In genomic region chr2:82109418-82109817, GRCh38 we compare ENCODE assay signal across 34 cellular contexts.
"Had no signal": no experiment of that assay in that cellular context is flagged by ENCODE, and none has a peak within 500 bp of the region (broad histone marks: within the 10 kb centered on the region; RNA-seq: fewer than 3 reads in every experiment).

No MANE protein-coding gene starts in this region.

- H3K36me3 ChIP-seq: MG63 had no signal

- DNase-seq: Karpas-422, Kasumi-1, MG63, MM.1S, MV-4-11, NCI-H1048, NCI-H1092, NCI-H1092 treated with DMSO at 0.1 percent for 48 hours, NCI-H1105, NCI-H1105 treated with DMSO at 0.1 percent for 48 hours, NCI-H1417, NCI-H1417 treated with DMSO at 0.1 percent for 48 hours, NCI-H1436, NCI-H1436 treated with DMSO at 0.1 percent for 48 hours, NCI-H146, NCI-H1694, NCI-H187, NCI-H187 treated with DMSO at 0.1 percent for 48 hours, NCI-H1930, NCI-H2029, NCI-H2029 treated with DMSO at 0.1 percent for 48 hours, NCI-H2081, NCI-H2081 treated with DMSO at 0.1 percent for 48 hours, NCI-H2107, NCI-H2171, NCI-H2171 treated with DMSO at 0.1 percent for 48 hours, NCI-H2227 treated with DMSO at 0.1 percent for 48 hours, NCI-H226, NCI-H345, NCI-H446, NCI-H446 treated with DMSO at 0.1 percent for 48 hours, NCI-H510A, NCI-H510A treated with DMSO at 0.1 percent for 48 hours, NCI-H524 had no signal

- H3K27me3 ChIP-seq: MG63 had no signal

- H3K4me3 ChIP-seq: MG63 had no signal

- H3K9me3 ChIP-seq: MG63 had no signal
